ENCODE assay signal across 22 cellular contexts in genomic region chr17:34651267-34651955, GRCh38.
DNase-seq lines count a peak whose midpoint lies in the region; ATAC-seq and TF ChIP-seq lines count a peak whose summit lies in the region.
"Had no signal": no experiment of that assay in that cellular context is flagged by ENCODE, and none has a peak within 500 bp of the region (broad histone marks: within the 10 kb centered on the region; RNA-seq: fewer than 3 reads in every experiment).

No MANE protein-coding gene starts in this region.

- no peak overlapping the region for H3K4me3 ChIP-seq in BE2C (ENCODE audit: low read depth, low read length)
- no peak overlapping the region for H3K4me3 ChIP-seq in IMR-90 (ENCODE audit: insufficient read depth, low read depth, low read length)
- H3K4me3 ChIP-seq in endodermal cell (ENCODE audit: low read length), result no peak overlapping the region
- H3K4me3 ChIP-seq in heart right ventricle, result no peak overlapping the region
- H3K4me3 ChIP-seq: MG63 had no signal

- ATAC-seq in IMR-90 (ENCODE audit: low read depth) (no peak), heart right ventricle (no peak)
- ATAC-seq: HepG2, SK-N-SH treated with all-trans-retinoic acid at 6 μM for 48 hours had no signal

- BruUV-seq in IMR-90 (replicated peaks; lab: Mats Ljungman, UMichigan), result no TSS peak

- no peaks in the 10 kb centered on the region for H3K9me1 ChIP-seq in IMR-90 (ENCODE audit: insufficient read depth, low read length)

- no CpG with 5 or more reads among the region's 17 CpGs for WGBS in IMR-90 (ENCODE audit: extremely low coverage in 2 of 2, insufficient read length in 1 of 2), 2 experiments
- WGBS in endodermal cell (ENCODE audit: insufficient coverage in 1 of 2, insufficient read length in 1 of 2), 2 experiments, result 89 to 91% methylated on average over 5 to 17 of the region's 17 CpGs
- WGBS in heart right ventricle, 2 donors, result 38% methylated on average over 17 of the region's 17 CpGs

- TF ChIP-seq CTCF in BE2C (IDR thresholded peaks at IDR 0.05; ENCODE audit: low read depth, low read length), result no peak
- TF ChIP-seq CTCF in IMR-90 (conservative IDR thresholded peaks at IDR 0.05; ENCODE audit: low read depth, low read length), result no peak
- no peak for TF ChIP-seq CTCF in endodermal cell (conservative IDR thresholded peaks at IDR 0.05)
- no peak for TF ChIP-seq CTCF in neural crest cell (conservative IDR thresholded peaks at IDR 0.05)
- TF ChIP-seq CTCF in heart right ventricle (IDR thresholded peaks at IDR 0.05), result no peak
- no peak for TF ChIP-seq CTCF in glutamatergic neuron (IDR thresholded peaks at IDR 0.05; ENCODE audit: partially characterized antibody, unreplicated experiment)

- no peak overlapping the region for H3K4me2 ChIP-seq in IMR-90 (ENCODE audit: low read depth, low read length)

- H3K4ac ChIP-seq in IMR-90 (ENCODE audit: low read depth, low read length), result no peak overlapping the region

- no peaks in the 10 kb centered on the region for H3K9me3 ChIP-seq in BE2C
- H3K9me3 ChIP-seq in IMR-90 (ENCODE audit: control insufficient read depth, insufficient read depth, low read length), result no peaks in the 10 kb centered on the region
- H3K9me3 ChIP-seq in endodermal cell (ENCODE audit: control insufficient read depth, low read length), result peaks cover 16% of the 10 kb centered on the region
- H3K9me3 ChIP-seq in heart right ventricle, result no peaks in the 10 kb centered on the region
- H3K9me3 ChIP-seq: MG63 had no signal

- H3K27ac ChIP-seq in IMR-90 (ENCODE audit: insufficient read depth, low read length) (no peak overlapping the region), endodermal cell (ENCODE audit: low read depth, low read length) (no peak overlapping the region), heart right ventricle (no peak overlapping the region)

- H3K4me1 Mint-ChIP-seq in endodermal cell (peaks cover 47% of the 10 kb centered on the region), neural crest cell (peaks cover 13% of the 10 kb centered on the region), glutamatergic neuron (ENCODE audit: low read depth, unreplicated experiment) (peaks cover 18% of the 10 kb centered on the region)
- H3K4me1 Mint-ChIP-seq: CD4-positive, alpha-beta memory T cell had no signal

- DNase-seq in BE2C (peak; percentile 86), IMR-90 (no peak), endodermal cell (no peak), neural crest cell (ENCODE audit: low read depth, low spot score) (no peak), heart right ventricle (no peak), COLO668 (lab: John Stamatoyannopoulos, UW; ENCODE audit: unreplicated experiment) (no peak), glutamatergic neuron (no peak)
- DNase-seq: AML-193; CD4-positive, alpha-beta memory T cell; DMS 273 treated with DMSO at 0.1 percent for 48 hours; DMS79 treated with DMSO at 0.1 percent for 48 hours; H9; KBM-7; MG63; NCI-H187; NCI-H2171 treated with DMSO at 0.1 percent for 48 hours; NCI-H446; NCI-H524 treated with DMSO at 0.1 percent for 48 hours; NCI-H774; SIG-M5 had no signal

- no peak overlapping the region for H2AK5ac ChIP-seq in IMR-90 (ENCODE audit: low read depth, low read length)

- H3K27me3 Mint-ChIP-seq in endodermal cell (ENCODE audit: insufficient read depth) (peaks cover 1% of the 10 kb centered on the region), neural crest cell (ENCODE audit: low read depth) (peaks cover 17% of the 10 kb centered on the region), glutamatergic neuron (ENCODE audit: unreplicated experiment) (peaks cover 10% of the 10 kb centered on the region)

- H2BK20ac ChIP-seq in IMR-90 (ENCODE audit: low read depth, low read length), result no peak overlapping the region

- POLR2A ChIA-PET in IMR-90 (lab: Charles Lee; ENCODE audit: unreplicated experiment), result no interaction called here

- H3K4me1 ChIP-seq in BE2C (peaks cover 70% of the 10 kb centered on the region), IMR-90 (ENCODE audit: control insufficient read depth, insufficient read depth, low read length) (no peaks in the 10 kb centered on the region), endodermal cell (ENCODE audit: control insufficient read depth, insufficient read depth, low read length) (peaks cover 29% of the 10 kb centered on the region), heart right ventricle (no peaks in the 10 kb centered on the region)

- H3K9ac ChIP-seq in IMR-90 (ENCODE audit: low read depth, low read length), result no peak overlapping the region
- no peak overlapping the region for H3K9ac ChIP-seq in endodermal cell (ENCODE audit: extremely low read depth, low read length, poor library complexity, severe bottlenecking)

- no peak overlapping the region for H3K18ac ChIP-seq in IMR-90 (ENCODE audit: low read depth, low read length)

- H3K4me3 Mint-ChIP-seq in endodermal cell (peak overlapping the region; percentile 18), neural crest cell (no peak overlapping the region), glutamatergic neuron (ENCODE audit: unreplicated experiment) (no peak overlapping the region)
- H3K4me3 Mint-ChIP-seq: CD4-positive, alpha-beta memory T cell; H9 had no signal

- CTCF ChIA-PET in IMR-90 (lab: Yijun Ruan, JAX), result no interaction called here

- no peaks in the 10 kb centered on the region for H3K79me1 ChIP-seq in IMR-90 (ENCODE audit: low read depth in 1 of 2, low read length in 2 of 2)

- H3K23ac ChIP-seq in IMR-90 (ENCODE audit: low read depth, low read length), result no peak overlapping the region

- H3K36me3 ChIP-seq in BE2C (no peaks in the 10 kb centered on the region), IMR-90 (ENCODE audit: control insufficient read depth, insufficient read depth, low read length) (no peaks in the 10 kb centered on the region), endodermal cell (ENCODE audit: control insufficient read depth, insufficient read depth, low read length) (no peaks in the 10 kb centered on the region), heart right ventricle (no peaks in the 10 kb centered on the region)
- H3K36me3 ChIP-seq: MG63 had no signal

- intact Hi-C loops in IMR-90 (cut with micrococcal nuclease) (no loop called here), heart right ventricle (cut with DNase I) (no loop called here)

- no peak for TF ChIP-seq POLR2A in IMR-90 (IDR thresholded peaks at IDR 0.05; ENCODE audit: low read depth, low read length)

- H3K36me3 Mint-ChIP-seq in endodermal cell (ENCODE audit: low read depth) (no peaks in the 10 kb centered on the region), neural crest cell (ENCODE audit: low read depth) (no peaks in the 10 kb centered on the region), glutamatergic neuron (ENCODE audit: unreplicated experiment) (no peaks in the 10 kb centered on the region)
- H3K36me3 Mint-ChIP-seq: CD4-positive, alpha-beta memory T cell had no signal

- dilution Hi-C loops in IMR-90 (cut with HindIII; ENCODE audit: low sequenced_read_pairs, unreplicated experiment), result no loop called here

- no peaks in the 10 kb centered on the region for H4K20me1 ChIP-seq in IMR-90 (ENCODE audit: insufficient read depth, low read length)

- no peak overlapping the region for H2BK15ac ChIP-seq in IMR-90 (ENCODE audit: low read depth, low read length)

- H3K27me3 ChIP-seq in BE2C (no peaks in the 10 kb centered on the region), IMR-90 (ENCODE audit: control insufficient read depth, insufficient read depth, low read length) (no peaks in the 10 kb centered on the region; the same call in 1 of the 2 replicates), endodermal cell (ENCODE audit: control insufficient read depth, insufficient read depth, low read length, poor library complexity, severe bottlenecking) (no peaks in the 10 kb centered on the region), heart right ventricle (peaks cover 0 to 74% (median 30%) of the 10 kb centered on the region in 7 donors)
- H3K27me3 ChIP-seq: MG63 had no signal

- H3K56ac ChIP-seq in IMR-90 (ENCODE audit: extremely low read depth, insufficient read depth, low read length), result no peak overlapping the region

- peak overlapping the region; percentile 21 for H2AFZ ChIP-seq in IMR-90 (replicated peaks; ENCODE audit: low read length, poor library complexity)

- no peak overlapping the region for H2BK120ac ChIP-seq in IMR-90 (ENCODE audit: low read depth, low read length)

- no peak for TF ChIP-seq RAD21 in IMR-90 (IDR thresholded peaks at IDR 0.05; ENCODE audit: low read length)

- no peak overlapping the region for H2AK9ac ChIP-seq in IMR-90 (replicated peaks; ENCODE audit: low read depth, low read length, poor library complexity)

- no peak overlapping the region for H4K8ac ChIP-seq in IMR-90 (ENCODE audit: low read depth in 2 of 2, low read length in 2 of 2)

- in situ Hi-C loops in IMR-90 (cut with MboI; ENCODE audit: low sequenced_read_pairs), result no loop called here

- H4K5ac ChIP-seq in IMR-90 (ENCODE audit: low read depth, low read length), result no peak overlapping the region

- no peak overlapping the region for H2BK5ac ChIP-seq in IMR-90 (ENCODE audit: low read depth, low read length, poor library complexity, severe bottlenecking)

- H3K9me3 Mint-ChIP-seq in endodermal cell (peaks cover 13% of the 10 kb centered on the region), neural crest cell (no peaks in the 10 kb centered on the region), glutamatergic neuron (ENCODE audit: unreplicated experiment) (peaks cover 3% of the 10 kb centered on the region)

- no peak overlapping the region for H3K27ac Mint-ChIP-seq in endodermal cell
- peak overlapping the region; percentile 35 for H3K27ac Mint-ChIP-seq in neural crest cell (ENCODE audit: unreplicated experiment)
- H3K27ac Mint-ChIP-seq in glutamatergic neuron (ENCODE audit: unreplicated experiment), result no peak overlapping the region
- H3K27ac Mint-ChIP-seq: CD4-positive, alpha-beta memory T cell; H9 had no signal

- no peak overlapping the region for H4K91ac ChIP-seq in IMR-90 (ENCODE audit: insufficient read depth, low read depth, low read length)

- H3K14ac ChIP-seq in IMR-90 (replicated peaks; ENCODE audit: low read depth, low read length), result no peak overlapping the region

TF ChIP-seq in IMR-90, 13 proteins besides CTCF, POLR2A, EP300 and RAD21 (continues in another document):
- TF ChIP-seq RFX5 (IDR thresholded peaks at IDR 0.05; ENCODE audit: low read depth, low read length), result no peak
- no peak for TF ChIP-seq MAFK (IDR thresholded peaks at IDR 0.05; ENCODE audit: low read depth, low read length)
- TF ChIP-seq BHLHE40 (IDR thresholded peaks at IDR 0.05; ENCODE audit: low read depth, low read length), result no peak
- no peak for TF ChIP-seq SMC3 (IDR thresholded peaks at IDR 0.05; ENCODE audit: low read depth, low read length)
- TF ChIP-seq CEBPB (IDR thresholded peaks at IDR 0.05; ENCODE audit: low read depth, low read length), result no peak
- no peak for TF ChIP-seq ELK1 (IDR thresholded peaks at IDR 0.05; ENCODE audit: borderline replicate concordance, low read depth, low read length)
